20 cellular contexts compared by ENCODE assay signal in genomic region chr5:149437369-149438040, GRCh38. TPM values are rescaled to one million over a fixed set of nuclear protein-coding genes. Genes with fewer than 3 reads are reported as not detected.
DNase-seq lines count a peak whose midpoint lies in the region; ATAC-seq and TF ChIP-seq lines count a peak whose summit lies in the region.
"Had no signal": no experiment of that assay in that cellular context is flagged by ENCODE, and none has a peak within 500 bp of the region (broad histone marks: within the 10 kb centered on the region; RNA-seq: fewer than 3 reads in every experiment).

No MANE protein-coding gene starts in this region.

- POLR2A ChIA-PET in RWPE1 (lab: Yijun Ruan, JAX; ENCODE audit: low non-redundant PET): interaction anchor here (0.7 kb wide), 1 partner anchor 124 kb away, joined by 16 read pairs; no protein-coding TSS in a partner anchor

- H3K27me3 ChIP-seq in heart left ventricle (no peaks in the 10 kb centered on the region), esophagus (ENCODE audit: control insufficient read depth in 1 of 2, insufficient read depth in 2 of 2, low read length in 2 of 2) (no peaks in the 10 kb centered on the region), brain microvascular endothelial cell (replicated peaks) (no peaks in the 10 kb centered on the region), thyroid gland (no peaks in the 10 kb centered on the region)
- H3K27me3 ChIP-seq: BLaER1, MG63 had no signal

- intact Hi-C loops in Right ventricle myocardium inferior (cut with DNase I): no loop called here
- intact Hi-C loops in heart left ventricle (cut with DNase I): loop anchor here in 2 of 10 donors (5.0 to 10.0 kb wide), 2 partner anchors 115 to 173 kb away; partner anchors contain the start of gene CSNK1A1 (in 1 of the 2)
- intact Hi-C loops in thyroid gland (cut with DNase I): no loop called here

- H3K27ac ChIP-seq in heart left ventricle (peak overlapping the region in 3 of 12 donors; percentile 12 to 97 (median 14)), RWPE1 (peak overlapping the region; percentile 98), esophagus (ENCODE audit: low read depth in 2 of 2, low read length in 1 of 2) (peak overlapping the region; percentile 16 to 61), brain microvascular endothelial cell (no peak overlapping the region), thyroid gland (no peak overlapping the region)
- H3K27ac ChIP-seq: BLaER1 had no signal

- CTCF ChIA-PET in RWPE1 (lab: Yijun Ruan, JAX): interaction anchor here (0.5 kb wide), 1 partner anchor 187 kb away, joined by 4 read pairs; no protein-coding TSS in a partner anchor

- H3K4me3 ChIP-seq in heart left ventricle (no peak overlapping the region), esophagus (ENCODE audit: low read depth in 1 of 2, low read length in 2 of 2) (no peak overlapping the region), brain microvascular endothelial cell (ENCODE audit: low read depth, low read length) (no peak overlapping the region), thyroid gland (replicated peaks in 1 of 3) (no peak overlapping the region)
- H3K4me3 ChIP-seq: BLaER1, GM12878, MG63 had no signal

- in situ Hi-C loops in brain microvascular endothelial cell (cut with HindIII; ENCODE audit: low pct_ligation_motif_present, low sequenced_read_pairs) (no loop called here), ACHN (cut with HindIII; ENCODE audit: low pct_ligation_motif_present, low pct_unique_long_range_greater_than_20kb, low sequenced_read_pairs) (no loop called here)

- H3K9me3 ChIP-seq in heart left ventricle (no peaks in the 10 kb centered on the region), esophagus (ENCODE audit: control insufficient read depth in 2 of 2, insufficient read depth in 1 of 2, low read depth in 1 of 2, low read length in 1 of 2) (no peaks in the 10 kb centered on the region), thyroid gland (no peaks in the 10 kb centered on the region)
- H3K9me3 ChIP-seq: MG63 had no signal

- TF ChIP-seq POLR2A in heart left ventricle (IDR thresholded peaks at IDR 0.05): no peak
- TF ChIP-seq POLR2A in thyroid gland (IDR thresholded peaks at IDR 0.05): no peak

- no peak for TF ChIP-seq CTCF in heart left ventricle (IDR thresholded peaks at IDR 0.05)
- TF ChIP-seq CTCF in RWPE1 (conservative IDR thresholded peaks at IDR 0.05; ENCODE audit: low read depth): no peak
- no peak for TF ChIP-seq CTCF in brain microvascular endothelial cell (IDR thresholded peaks at IDR 0.05; ENCODE audit: low read depth, low read length, missing control alignments)
- TF ChIP-seq CTCF in thyroid gland (IDR thresholded peaks at IDR 0.05): no peak

- H3K36me3 ChIP-seq in heart left ventricle (no peaks in the 10 kb centered on the region), esophagus (ENCODE audit: control insufficient read depth in 2 of 2, insufficient read depth in 2 of 2, low read length in 1 of 2) (no peaks in the 10 kb centered on the region), brain microvascular endothelial cell (replicated peaks) (no peaks in the 10 kb centered on the region), thyroid gland (no peaks in the 10 kb centered on the region)
- H3K36me3 ChIP-seq: BLaER1, MG63 had no signal

- peaks cover 0 to 40% (median 14%) of the 10 kb centered on the region in 12 donors for H3K4me1 ChIP-seq in heart left ventricle
- peaks cover 0 to 23% of the 10 kb centered on the region in 2 donors for H3K4me1 ChIP-seq in esophagus (ENCODE audit: control insufficient read depth in 2 of 2, insufficient read depth in 2 of 2, low read length in 1 of 2)
- H3K4me1 ChIP-seq in thyroid gland: peaks cover 0 to 3% of the 10 kb centered on the region in 2 donors

- DNase-seq in Right ventricle myocardium inferior (ENCODE audit: missing footprints): peak; percentile 15
- DNase-seq in heart left ventricle: no peak
- DNase-seq in RWPE1 (ENCODE audit: low spot score): no peak
- DNase-seq in brain microvascular endothelial cell: no peak
- no peak for DNase-seq in ACHN
- no peak for DNase-seq in thyroid gland
- no peak for DNase-seq in GOT3 (lab: John Stamatoyannopoulos, UW)
- DNase-seq: CD8-positive, alpha-beta memory T cell; DND-41; GDM1; HCEC 1CT; KG1; MG63; NCI-H187 treated with DMSO at 0.1 percent for 48 hours; NCI-H69 had no signal

- whole genome bisulfite sequencing in heart left ventricle, 4 donors: 58 to 67% (median 63%) methylated on average over 10 of the region's 10 CpGs
- WGBS in esophagus, 2 donors: 59 to 68% methylated on average over 10 of the region's 10 CpGs
- WGBS in thyroid gland, 2 donors: 58 to 69% methylated on average over 10 of the region's 10 CpGs

- ATAC-seq in Right ventricle myocardium inferior (no peak), heart left ventricle (no peak)
- ATAC-seq: GM12878 had no signal

RNA-seq across cellular contexts. Expression of gene IL17B, which starts 58.4 kb away (rescaled TPM):
- not detected for total RNA-seq in Right ventricle myocardium inferior
- total RNA-seq in heart left ventricle: under 1 TPM in 2 of 9 donors, not detected in 7; 0.35 to 0.42 TPM
- polyA plus RNA-seq in heart left ventricle: under 1 TPM in 1 of 2 donors, not detected in 1; 0.33 TPM
- 1 to 10 TPM; 1.4 TPM for polyA plus RNA-seq in esophagus
- total RNA-seq in thyroid gland: 1 to 10 TPM in 1 of 4 donors, not detected in 3; 1.7 TPM
- total RNA-seq: A172; CD8-positive, alpha-beta memory T cell; GM12878; RPMI7951 had no signal
- polyA plus RNA-seq: CD8-positive, alpha-beta memory T cell; GM12878 had no signal

Comparison
In these comparisons a context has a peak if more than half of its experiments do, and no peak if none do; other contexts are left out.
1. H3K27ac ChIP-seq: peak in RWPE1 (single experiment) and esophagus (2 of 2); none in brain microvascular endothelial cell (single experiment) and thyroid gland (0 of 3).